34 cellular contexts compared by ENCODE assay signal in the genomic region with DNA sequence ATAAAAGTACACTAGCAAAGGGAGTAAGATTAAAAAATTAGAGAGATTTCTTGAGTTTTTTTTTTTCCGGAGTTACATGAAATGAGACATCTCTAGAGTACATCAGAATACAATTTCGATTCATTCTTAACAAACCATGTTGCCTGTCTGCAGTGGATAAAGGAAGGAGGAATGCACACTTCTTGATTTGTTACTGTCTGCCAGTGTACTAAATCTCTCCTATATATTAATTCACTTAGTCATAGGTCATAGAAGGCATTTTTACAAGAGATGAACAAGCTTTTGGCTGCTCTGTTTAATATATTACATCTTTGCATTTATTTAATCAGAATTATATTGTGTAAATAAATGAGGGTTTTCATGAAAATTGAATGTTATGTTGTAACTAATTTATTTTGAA.
"Had no signal": no experiment of that assay in that cellular context is flagged by ENCODE, and none has a peak within 500 bp of the region (broad histone marks: within the 10 kb centered on the region; RNA-seq: fewer than 3 reads in every experiment).

No MANE protein-coding gene starts in this region.

- ATAC-seq: activated CD4-positive, alpha-beta T cell treated with anti-CD3 and anti-CD28 coated beads for 36 hours; activated CD4-positive, CD25-positive, alpha-beta regulatory T cell treated with anti-CD3 and anti-CD28 coated beads, Interleukin-2, amount 50 U/mL, for 24 hours; activated CD8-positive, alpha-beta memory T cell treated with anti-CD3 and anti-CD28 coated beads, Interleukin-2, amount 10 ng/mL, durations not matched to agents 7 days and 5 days; activated CD8-positive, alpha-beta T cell treated with anti-CD3 and anti-CD28 coated beads, Interleukin-2, amount 10 ng/mL, durations not matched to agents 7 days and 5 days; activated naive CD4-positive, alpha-beta T cell treated with anti-CD3 and anti-CD28 coated beads, Interleukin-2, amount 50 U/mL, for 72 hours; activated T-helper 17 cell treated with anti-CD3 and anti-CD28 coated beads, Interleukin-2, amount 50 U/mL, for 72 hours; T-helper 17 cell; WTC11 had no signal

- H3K9me3 ChIP-seq: adrenal gland, ascending aorta, colonic mucosa had no signal

- H3K27me3 ChIP-seq: adrenal gland, ascending aorta, cardiac muscle cell, colonic mucosa had no signal

- H3K4me3 ChIP-seq: adrenal gland, ascending aorta, cardiac muscle cell, colonic mucosa had no signal

- FAIRE-seq: bronchial epithelial cell had no signal

- H3K36me3 ChIP-seq: adrenal gland, ascending aorta, cardiac muscle cell, colonic mucosa, WERI-Rb-1 had no signal

- DNase-seq: activated CD4-positive, alpha-beta memory T cell treated with anti-CD3 and anti-CD28 coated beads, Interleukin-2, amount 10 ng/mL, durations not matched to agents 7 days and 5 days; activated CD4-positive, alpha-beta T cell treated with anti-CD3 and anti-CD28 coated beads for 1 hour; activated CD4-positive, alpha-beta T cell treated with anti-CD3 and anti-CD28 coated beads for 36 hours; activated CD4-positive, alpha-beta T cell treated with anti-CD3 and anti-CD28 coated beads for 48 hours; activated CD4-positive, alpha-beta T cell treated with anti-CD3 and anti-CD28 coated beads, Interleukin-2, amount 10 ng/mL, durations not matched to agents 7 days and 5 days; activated CD4-positive, alpha-beta T cell treated with anti-CD3 and anti-CD28 coated beads, Interleukin-2, amount 50 U/mL, for 48 hours; activated CD4-positive, CD25-positive, alpha-beta regulatory T cell; activated CD8-positive, alpha-beta memory T cell treated with anti-CD3 and anti-CD28 coated beads for 24 hours; activated CD8-positive, alpha-beta memory T cell treated with anti-CD3 and anti-CD28 coated beads, Interleukin-2, amount 10 ng/mL, durations not matched to agents 7 days and 5 days; activated CD8-positive, alpha-beta memory T cell treated with anti-CD3 and anti-CD28 coated beads, Interleukin-2, amount 50 U/mL, for 48 hours; activated CD8-positive, alpha-beta T cell treated with anti-CD3 and anti-CD28 coated beads, Interleukin-2, amount 10 ng/mL, durations not matched to agents 7 days and 5 days; activated effector memory CD4-positive, alpha-beta T cell treated with anti-CD3 and anti-CD28 coated beads, Interleukin-2, amount 50 U/mL, for 16 hours; activated gamma-delta T cell treated with Interleukin-2 at 50 U/mL for 16 hours; activated naive CD4-positive, alpha-beta T cell; activated naive CD4-positive, alpha-beta T cell treated with anti-CD3 and anti-CD28 coated beads for 36 hours; activated naive CD4-positive, alpha-beta T cell treated with anti-CD3 and anti-CD28 coated beads, Interleukin-2, amount 50 U/mL, for 16 hours; activated naive CD8-positive, alpha-beta T cell treated with anti-CD3 and anti-CD28 coated beads for 36 hours; activated T-cell treated with anti-CD3 and anti-CD28 coated beads, Interleukin-2, amount 50 U/mL, for 24 hours; activated T-cell treated with anti-CD3 and anti-CD28 coated beads, Interleukin-2, amount 50 U/mL, for 48 hours; adrenal gland; amygdala; anterior cingulate cortex; caudate nucleus; cerebellar nuclear complex; colonic mucosa; T-helper 17 cell; WERI-Rb-1 had no signal

- H3K4me1 ChIP-seq: adrenal gland, ascending aorta, colonic mucosa had no signal

- H3K27ac ChIP-seq: adrenal gland, ascending aorta, cardiac muscle cell, colonic mucosa, WERI-Rb-1 had no signal
